In genomic region chr5:55318237-55318636, GRCh38 we compare ENCODE assay signal across 4 cellular contexts.
TF ChIP-seq lines count a peak whose summit lies in the region.

No MANE protein-coding gene starts in this region.

TF ChIP-seq in A549, 52 proteins besides CTCF, POLR2A, EP300 and RAD21:
- 0 out of 2 replicates have a peak, but pooled peaks have one; percentile 39 for TF ChIP-seq KDM1A (IDR thresholded peaks at IDR 0.05; ENCODE audit: low read depth)

TF ChIP-seq in HEK293, 187 proteins besides CTCF, POLR2A, EP300 and RAD21:
- 0 out of 2 replicates have a peak, but pooled peaks have one; percentile 46 for TF ChIP-seq ZNF580 (tag by site-specific recombination; IDR thresholded peaks at IDR 0.05)
- TF ChIP-seq ZNF146 (tag by site-specific recombination; IDR thresholded peaks at IDR 0.05), result peak; percentile 97
TF ChIP-seq in HEK293: peak in this region for 2; not testable (repeated sequence) for 185.

TF ChIP-seq in SK-N-SH treated with all-trans-retinoic acid at 6 μM for 48 hours, 23 proteins besides CTCF, POLR2A, EP300 and RAD21:
- peak; percentile 87 for TF ChIP-seq ZNF8 (CRISPR knock-in tag; IDR thresholded peaks at IDR 0.05)
TF ChIP-seq in SK-N-SH treated with all-trans-retinoic acid at 6 μM for 48 hours: peak in this region for 1; not testable (repeated sequence) for 22.

TF ChIP-seq in K562, 482 proteins besides CTCF, POLR2A, EP300 and RAD21:
- TF ChIP-seq BCOR (IDR thresholded peaks at IDR 0.05) (peak; percentile 50), ZNF146 (CRISPR knock-in tag; IDR thresholded peaks at IDR 0.05; ENCODE audit: unreplicated experiment) (peak; percentile 95), KDM1A (IDR thresholded peaks at IDR 0.05) (peak in 1 of 2 experiments; percentile 38; a peak in 1 of 4 replicates)
